Comparison of ENCODE assay signal across 8 cellular contexts in the genomic region with DNA sequence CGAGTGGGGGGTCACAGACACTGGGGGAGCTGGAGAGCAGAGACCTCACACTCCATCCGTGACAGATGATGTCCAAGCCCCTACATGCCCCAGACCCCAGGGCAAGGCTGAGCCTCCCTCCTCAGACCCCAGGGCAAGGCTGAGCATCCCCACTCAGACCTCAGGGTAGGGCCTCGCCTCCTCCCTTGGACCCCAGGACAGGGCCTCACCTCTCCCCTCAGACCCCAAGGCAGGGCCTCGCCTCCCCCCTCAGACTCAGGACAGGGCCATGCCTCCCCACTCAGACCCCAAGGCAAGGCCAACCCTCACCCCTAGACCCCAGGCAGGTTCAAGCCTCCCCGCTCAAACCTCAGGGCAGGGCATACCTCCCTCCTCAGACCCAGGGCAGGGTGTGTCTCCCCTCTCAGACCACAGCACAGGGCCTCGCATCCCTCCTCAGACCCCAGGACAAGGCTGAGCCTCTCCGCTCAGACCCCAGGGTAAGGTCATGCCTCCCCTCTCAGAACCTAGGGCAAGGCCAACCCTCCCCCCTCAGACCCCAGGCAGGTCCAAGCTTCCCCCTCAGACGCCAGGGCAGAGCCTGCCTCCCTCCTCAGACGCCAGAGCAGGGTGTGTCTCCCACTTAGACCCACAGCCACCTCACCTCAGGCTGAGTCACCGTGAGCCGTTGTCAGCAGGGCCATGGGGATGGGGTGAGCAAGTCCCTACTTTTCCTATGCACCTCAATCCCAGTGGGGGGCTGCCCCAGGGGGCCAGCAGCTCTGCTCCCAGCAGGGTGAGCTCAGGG. TPM values are rescaled to one million over a fixed set of nuclear protein-coding genes. Genes with fewer than 3 reads are reported as not detected.
DNase-seq lines count a peak whose midpoint lies in the region; ATAC-seq and TF ChIP-seq lines count a peak whose summit lies in the region.

No MANE protein-coding gene starts in this region.

- no peaks in the 10 kb centered on the region for H3K36me3 Mint-ChIP-seq in HFFc6 (ENCODE audit: low read depth)
- no peaks in the 10 kb centered on the region for H3K36me3 Mint-ChIP-seq in dendritic cell treated with granulocyte-macrophage colony-stimulating factor and Interleukin-4, amounts not matched to agents 40 ng/mL and 50 ng/mL, for 4 days (ENCODE audit: low read depth)

- H3K9me3 Mint-ChIP-seq in HFFc6: no peaks in the 10 kb centered on the region
- H3K9me3 Mint-ChIP-seq in dendritic cell treated with granulocyte-macrophage colony-stimulating factor and Interleukin-4, amounts not matched to agents 40 ng/mL and 50 ng/mL, for 4 days: no peaks in the 10 kb centered on the region

- no peak overlapping the region; the same call in 1 of the 2 replicates for H3K4me3 Mint-ChIP-seq in HFFc6
- peak overlapping the region; percentile 53 for H3K4me3 Mint-ChIP-seq in dendritic cell treated with granulocyte-macrophage colony-stimulating factor and Interleukin-4, amounts not matched to agents 40 ng/mL and 50 ng/mL, for 4 days

- ATAC-seq in activated CD4-positive, CD25-positive, alpha-beta regulatory T cell treated with anti-CD3 and anti-CD28 coated beads, Interleukin-2, amount 50 U/mL, for 24 hours: peak; percentile 69 to 79
- no peak for ATAC-seq in GM21737 (IDR thresholded peaks at IDR 0.05; ENCODE audit: unreplicated experiment)
- no peak for ATAC-seq in GM21717 (IDR thresholded peaks at IDR 0.05; ENCODE audit: unreplicated experiment)

- H3K4me1 Mint-ChIP-seq in HFFc6 (ENCODE audit: low read depth): peaks cover 7% of the 10 kb centered on the region
- H3K4me1 Mint-ChIP-seq in dendritic cell treated with granulocyte-macrophage colony-stimulating factor and Interleukin-4, amounts not matched to agents 40 ng/mL and 50 ng/mL, for 4 days (ENCODE audit: low read depth): peaks cover 53% of the 10 kb centered on the region

- peak overlapping the region; percentile 89 for H3K27ac Mint-ChIP-seq in HFFc6
- H3K27ac Mint-ChIP-seq in dendritic cell treated with granulocyte-macrophage colony-stimulating factor and Interleukin-4, amounts not matched to agents 40 ng/mL and 50 ng/mL, for 4 days: peak overlapping the region; percentile 70

- intact Hi-C loops in dendritic cell treated with granulocyte-macrophage colony-stimulating factor and Interleukin-4, amounts not matched to agents 40 ng/mL and 50 ng/mL, for 4 days (cut with micrococcal nuclease): no loop called here

- peaks cover 7% of the 10 kb centered on the region; the same call in 1 of the 2 replicates for H3K27me3 Mint-ChIP-seq in HFFc6 (ENCODE audit: insufficient read depth)
- H3K27me3 Mint-ChIP-seq in dendritic cell treated with granulocyte-macrophage colony-stimulating factor and Interleukin-4, amounts not matched to agents 40 ng/mL and 50 ng/mL, for 4 days: no peaks in the 10 kb centered on the region

- DNase-seq in HFFc6: peak; percentile 72
- DNase-seq in stimulated activated CD4-positive, alpha-beta T cell treated with anti-CD3 and anti-CD28 coated beads, Interleukin-12 subunit alpha, Interleukin-12 subunit beta, amount 100 ng/mL, for 4 hours: peak; percentile 64
- DNase-seq in NCI-H128 (lab: John Stamatoyannopoulos, UW; ENCODE audit: unreplicated experiment): no peak
- no peak for DNase-seq in globus pallidus (ENCODE audit: low spot score)

- TF ChIP-seq CTCF in HFFc6 (IDR thresholded peaks at IDR 0.05): no peak

RNA-seq across cellular contexts. Expression of a gene that starts 1.7 kb away (rescaled TPM):
- not detected for total RNA-seq in HFFc6 (2021; fragmentation: NEBNext Ultra II Directional; extraction: Animal tissue kit (Norgen Biotek cat#: 25700))

RNA-seq across cellular contexts. Expression of a gene that starts 8.8 kb away (rescaled TPM):
- 100 to 1,000 TPM in 4 of 6 experiments, 10 to 100 TPM in 2; 98.1 to 130 (median 106) TPM for total RNA-seq in HFFc6 (2021; fragmentation: NEBNext Ultra II Directional; extraction: Animal tissue kit (Norgen Biotek cat#: 25700))

RNA-seq across cellular contexts. Expression of a gene that starts 41.1 kb away (rescaled TPM):
- not detected for total RNA-seq in HFFc6 (2021; fragmentation: NEBNext Ultra II Directional; extraction: Animal tissue kit (Norgen Biotek cat#: 25700))

RNA-seq across cellular contexts. Expression of a gene that starts 47.6 kb away (rescaled TPM):
- under 1 TPM in 3 of 6 experiments, not detected in 3; 0.20 to 0.46 (median 0.30) TPM for total RNA-seq in HFFc6 (2021; fragmentation: NEBNext Ultra II Directional; extraction: Animal tissue kit (Norgen Biotek cat#: 25700))

Comparison
In these comparisons a context has a peak if more than half of its experiments do, and no peak if none do; other contexts are left out.
1. DNase-seq: peak in HFFc6 (single experiment) and stimulated activated CD4-positive, alpha-beta T cell treated with anti-CD3 and anti-CD28 coated beads, Interleukin-12 subunit alpha, Interleukin-12 subunit beta, amount 100 ng/mL, for 4 hours (single experiment); none in NCI-H128 (single experiment) and globus pallidus (single experiment).
2. ATAC-seq: peak in activated CD4-positive, CD25-positive, alpha-beta regulatory T cell treated with anti-CD3 and anti-CD28 coated beads, Interleukin-2, amount 50 U/mL, for 24 hours (2 of 2); none in GM21737 (single experiment) and GM21717 (single experiment).